2 cellular contexts compared by ENCODE assay signal in genomic region chr6:119224095-119224701, GRCh38.
A peak's percentile ranks its signal among the peaks of the same experiment; 100 is the strongest.
TF ChIP-seq lines count a peak whose summit lies in the region.

No MANE protein-coding gene starts in this region.

TF ChIP-seq in HepG2, 621 proteins besides CTCF, POLR2A, EP300 and RAD21 (continued from another document):
- no peak for TF ChIP-seq RBM39 (IDR thresholded peaks at IDR 0.05; ENCODE audit: low read depth, low read length, poor library complexity, severe bottlenecking)
- no peak for TF ChIP-seq ZNF691 (CRISPR knock-in tag; IDR thresholded peaks at IDR 0.05; ENCODE audit: borderline replicate concordance, low read depth)
- no peak for TF ChIP-seq ZNF784 (CRISPR knock-in tag; IDR thresholded peaks at IDR 0.05; ENCODE audit: borderline replicate concordance)
- peak; percentile 94 for TF ChIP-seq RBM22 (optimal IDR thresholded peaks at IDR 0.05; ENCODE audit: low read length)
- no peak for TF ChIP-seq ZNF891 (CRISPR knock-in tag; IDR thresholded peaks at IDR 0.05)
- 0 out of 2 replicates have a peak, but pooled peaks have one; percentile 29 for TF ChIP-seq SMYD3 (CRISPR knock-in tag; IDR thresholded peaks at IDR 0.05)
- TF ChIP-seq ZNF792 (CRISPR knock-in tag; IDR thresholded peaks at IDR 0.05), result no peak
- TF ChIP-seq ZNF557 (CRISPR knock-in tag; IDR thresholded peaks at IDR 0.05), result 0 out of 2 replicates have a peak, but pooled peaks have one; percentile 46
- 0 out of 2 replicates have a peak, but pooled peaks have one; percentile 48 for TF ChIP-seq HOXA5 (CRISPR knock-in tag; IDR thresholded peaks at IDR 0.05)
- no peak for TF ChIP-seq ZFP36L2 (CRISPR knock-in tag; IDR thresholded peaks at IDR 0.05)
- TF ChIP-seq PRDM15 (CRISPR knock-in tag; IDR thresholded peaks at IDR 0.05), result 0 out of 2 replicates have a peak, but pooled peaks have one; percentile 31
- no peak for TF ChIP-seq ZBTB10 (CRISPR knock-in tag; IDR thresholded peaks at IDR 0.05; ENCODE audit: borderline replicate concordance)
- TF ChIP-seq ZXDC (CRISPR knock-in tag; IDR thresholded peaks at IDR 0.05), result no peak
- no peak for TF ChIP-seq IRF2 (CRISPR knock-in tag; IDR thresholded peaks at IDR 0.05)

TF ChIP-seq in WTC11, 78 proteins besides CTCF, POLR2A, EP300 and RAD21 (continued from another document):
- TF ChIP-seq ERG (CRISPR knock-in tag; IDR thresholded peaks at IDR 0.05), result no peak
- no peak for TF ChIP-seq TCF7 (CRISPR knock-in tag; IDR thresholded peaks at IDR 0.05; ENCODE audit: low read depth)
- no peak for TF ChIP-seq JUN (CRISPR knock-in tag; IDR thresholded peaks at IDR 0.05)
- no peak for TF ChIP-seq FOXK1 (CRISPR knock-in tag; IDR thresholded peaks at IDR 0.05)
- no peak for TF ChIP-seq USF1 (CRISPR knock-in tag; IDR thresholded peaks at IDR 0.05)
TF ChIP-seq in WTC11: peak in this region for 0.
